In genomic region chr2:158782616-158783015, GRCh38 we compare ENCODE assay signal across 1 cellular context.
TF ChIP-seq lines count a peak whose summit lies in the region.

No MANE protein-coding gene starts in this region.

TF ChIP-seq in GM23338, 12 proteins besides CTCF, POLR2A, EP300 and RAD21 (continued from another document):
- no peak for TF ChIP-seq REST (IDR thresholded peaks at IDR 0.05; ENCODE audit: unreplicated experiment)
- TF ChIP-seq STAT1 (IDR thresholded peaks at IDR 0.05; ENCODE audit: unreplicated experiment): no peak
- TF ChIP-seq CREB1 (CRISPR knock-in tag; IDR thresholded peaks at IDR 0.05; ENCODE audit: low read depth): no peak
- no peak for TF ChIP-seq EZH2 (IDR thresholded peaks at IDR 0.05; ENCODE audit: low read depth, unreplicated experiment)
- no peak for TF ChIP-seq POLR2AphosphoS5 (IDR thresholded peaks at IDR 0.05; ENCODE audit: low read depth)
- no peak for TF ChIP-seq JUNB (IDR thresholded peaks at IDR 0.05; ENCODE audit: unreplicated experiment)
TF ChIP-seq in GM23338: peak in this region for 0.
